ENCODE assay signal across 9 cellular contexts in the genomic region with DNA sequence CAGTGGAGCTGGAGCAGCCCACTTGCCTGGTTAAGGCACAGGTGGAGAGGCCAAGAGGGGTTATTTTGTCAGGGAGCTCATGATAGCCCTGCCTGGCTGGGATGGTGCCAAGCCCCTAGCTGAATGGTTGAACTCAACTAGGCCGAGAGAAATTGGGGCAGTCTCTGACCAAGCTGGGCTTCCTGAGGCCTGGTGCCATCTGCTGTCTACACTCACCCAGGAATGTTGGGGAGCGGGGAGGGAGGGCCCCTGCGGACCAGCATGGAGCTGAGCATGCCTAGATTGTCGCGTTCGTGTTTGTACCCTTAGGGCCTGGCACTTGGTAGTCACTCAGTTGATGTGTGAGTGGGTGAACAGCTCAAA. TPM values are rescaled to one million over a fixed set of nuclear protein-coding genes. Genes with fewer than 3 reads are reported as not detected.
A peak's percentile ranks its signal among the peaks of the same experiment; 100 is the strongest.
DNase-seq lines count a peak whose midpoint lies in the region; ATAC-seq and TF ChIP-seq lines count a peak whose summit lies in the region.
"Had no signal": no experiment of that assay in that cellular context is flagged by ENCODE, and none has a peak within 500 bp of the region (broad histone marks: within the 10 kb centered on the region; RNA-seq: fewer than 3 reads in every experiment).

No MANE protein-coding gene starts in this region.

- no peak for TF ChIP-seq EP300 in sigmoid colon (IDR thresholded peaks at IDR 0.05)

- H3K27me3 ChIP-seq in sigmoid colon: no peaks in the 10 kb centered on the region

- H3K4me1 Mint-ChIP-seq in T-helper 17 cell: peaks cover 37% of the 10 kb centered on the region

- no peak for TF ChIP-seq CTCF in GM12875 (IDR thresholded peaks at IDR 0.05; ENCODE audit: borderline replicate concordance, insufficient read depth, low read depth, low read length)
- TF ChIP-seq CTCF in foreskin fibroblast (IDR thresholded peaks at IDR 0.05; ENCODE audit: low read depth, low read length): no peak
- no peak for TF ChIP-seq CTCF in sigmoid colon (IDR thresholded peaks at IDR 0.05)

- no peak for ATAC-seq in T-helper 17 cell
- ATAC-seq in GM21381 (IDR thresholded peaks at IDR 0.05; ENCODE audit: unreplicated experiment): no peak
- ATAC-seq in GM18909 (IDR thresholded peaks at IDR 0.05; ENCODE audit: poor library complexity, unreplicated experiment): no peak

- no peaks in the 10 kb centered on the region for H3K9me3 ChIP-seq in T-helper 17 cell (ENCODE audit: control insufficient read depth, low read length, poor library complexity, severe bottlenecking)
- H3K9me3 ChIP-seq in sigmoid colon: no peaks in the 10 kb centered on the region

- intact Hi-C loops in sigmoid colon (cut with DNase I): loop anchor here (5.0 kb wide), 2 partner anchors 60 to 295 kb away; a partner anchor contains a TSS

- peaks cover 2% of the 10 kb centered on the region for H3K36me3 Mint-ChIP-seq in T-helper 17 cell (ENCODE audit: low read depth)

- no peaks in the 10 kb centered on the region for H3K27me3 Mint-ChIP-seq in T-helper 17 cell

- peak overlapping the region; percentile 86 for H3K4me3 ChIP-seq in GM12875 (ENCODE audit: low read depth, low read length)
- peak overlapping the region; percentile 64 to 95 for H3K4me3 ChIP-seq in foreskin fibroblast (ENCODE audit: low read depth in 1 of 2, low read length in 2 of 2)
- peak overlapping the region; percentile 95 to 100 (median 98) for H3K4me3 ChIP-seq in sigmoid colon

- no peak for TF ChIP-seq POLR2A in sigmoid colon (IDR thresholded peaks at IDR 0.05)

- H3K27ac ChIP-seq in sigmoid colon: peak overlapping the region in 2 of 4 donors; percentile 91 to 97

- WGBS in sigmoid colon, 2 donors: 53 to 58% methylated on average over 6 of the region's 6 CpGs

- H3K4me1 ChIP-seq in sigmoid colon: peaks cover 0 to 32% (median 29%) of the 10 kb centered on the region in 4 donors

- no peak for DNase-seq in T-helper 17 cell
- DNase-seq in foreskin fibroblast: peak in 1 of 2 donors; percentile 74
- DNase-seq in sigmoid colon: no peak
- DNase-seq in stimulated activated CD4-positive, alpha-beta T cell treated with anti-CD3 and anti-CD28 coated beads, Interleukin-2, amount 100 ng/mL, for 48 hours: no peak
- no peak for DNase-seq in superior temporal gyrus (ENCODE audit: extremely low spot score)
- DNase-seq: NCI-H1417 treated with DMSO at 0.1 percent for 48 hours had no signal

- H3K27ac Mint-ChIP-seq in T-helper 17 cell: peak overlapping the region; percentile 87

- H3K4me3 Mint-ChIP-seq in T-helper 17 cell: peak overlapping the region; percentile 97

- H3K36me3 ChIP-seq in sigmoid colon: peaks cover 0 to 38% (median 20%) of the 10 kb centered on the region in 4 donors

RNA-seq across cellular contexts. Expression of a gene that starts 1.2 kb away (rescaled TPM):
- total RNA-seq in T-helper 17 cell (10 to 100 TPM; 31.8 to 41.0 TPM), sigmoid colon (10 to 100 TPM; 12.6 to 18.6 (median 13.9) TPM)
- 10 to 100 TPM in 1 of 3 donors, 1 to 10 TPM in 2; 3.5 to 12.0 (median 4.2) TPM for polyA plus RNA-seq in sigmoid colon

RNA-seq across cellular contexts. Expression of a gene that starts 17.0 kb away (rescaled TPM):
- total RNA-seq in T-helper 17 cell (10 to 100 TPM; 18.4 to 22.6 TPM), sigmoid colon (10 to 100 TPM; 22.5 to 34.6 (median 31.4) TPM)
- polyA plus RNA-seq in sigmoid colon: 10 to 100 TPM; 15.6 to 23.6 (median 16.9) TPM

RNA-seq across cellular contexts. Expression of a gene that starts 29.1 kb away (rescaled TPM):
- not detected for total RNA-seq in T-helper 17 cell
- total RNA-seq in sigmoid colon: under 1 TPM in 1 of 4 donors, not detected in 3; 0.14 TPM
- under 1 TPM in 1 of 3 donors, not detected in 2; 0.22 TPM for polyA plus RNA-seq in sigmoid colon

RNA-seq across cellular contexts. Expression of a gene that starts 37.0 kb away (rescaled TPM):
- 1 to 10 TPM; 1.9 to 2.2 TPM for total RNA-seq in T-helper 17 cell
- 10 to 100 TPM; 45.7 to 57.8 (median 56.5) TPM for total RNA-seq in sigmoid colon
- 10 to 100 TPM; 14.0 to 21.6 (median 19.7) TPM for polyA plus RNA-seq in sigmoid colon

RNA-seq across cellular contexts. Expression of a gene that starts 59.5 kb away (rescaled TPM):
- 10 to 100 TPM; 32.2 to 35.2 TPM for total RNA-seq in T-helper 17 cell
- total RNA-seq in sigmoid colon: 10 to 100 TPM; 53.2 to 72.9 (median 67.6) TPM
- polyA plus RNA-seq in sigmoid colon: 10 to 100 TPM; 52.2 to 87.1 (median 78.4) TPM
